In genomic region chr11:74720596-74721478, GRCh38 we compare ENCODE assay signal across 14 cellular contexts. TPM values are rescaled to one million over a fixed set of nuclear protein-coding genes. Genes with fewer than 3 reads are reported as not detected.
DNase-seq lines count a peak whose midpoint lies in the region; ATAC-seq and TF ChIP-seq lines count a peak whose summit lies in the region.
"Had no signal": no experiment of that assay in that cellular context is flagged by ENCODE, and none has a peak within 500 bp of the region (broad histone marks: within the 10 kb centered on the region; RNA-seq: fewer than 3 reads in every experiment).

No MANE protein-coding gene starts in this region.

- H3K23ac ChIP-seq in mesendoderm (ENCODE audit: low read length): peak overlapping the region; percentile 51

- no peak overlapping the region for H3K18ac ChIP-seq in mesendoderm (ENCODE audit: low read length)

- H3K27ac Mint-ChIP-seq in activated CD4-positive, alpha-beta T cell treated with anti-CD3 and anti-CD28 coated beads, Interleukin-2, amount 10 ng/mL, durations not matched to agents 7 days and 5 days: no peak overlapping the region

- no peak overlapping the region for H4K5ac ChIP-seq in mesendoderm (ENCODE audit: low read length)

- peak overlapping the region; percentile 61 for H3K56ac ChIP-seq in mesendoderm (ENCODE audit: low read length)

- H4K8ac ChIP-seq in mesendoderm (ENCODE audit: low read depth, low read length): no peak overlapping the region

- H3K4me1 Mint-ChIP-seq in activated CD4-positive, alpha-beta T cell treated with anti-CD3 and anti-CD28 coated beads, Interleukin-2, amount 10 ng/mL, durations not matched to agents 7 days and 5 days: no peaks in the 10 kb centered on the region

- H3K4me3 Mint-ChIP-seq in activated CD4-positive, alpha-beta T cell treated with anti-CD3 and anti-CD28 coated beads, Interleukin-2, amount 10 ng/mL, durations not matched to agents 7 days and 5 days: no peak overlapping the region

- no peaks in the 10 kb centered on the region for H3F3A ChIP-seq in GM23248 (ENCODE audit: insufficient read depth)

- H3K9me3 ChIP-seq in Peyer's patch (no peaks in the 10 kb centered on the region), spleen (no peaks in the 10 kb centered on the region), GM23248 (ENCODE audit: low read depth) (no peaks in the 10 kb centered on the region)

- H3K27me3 ChIP-seq in Peyer's patch (no peaks in the 10 kb centered on the region), mesendoderm (ENCODE audit: insufficient read depth, low read length, poor library complexity) (no peaks in the 10 kb centered on the region), spleen (replicated peaks in 1 of 7) (peaks cover 0 to 10% (median 0%) of the 10 kb centered on the region in 7 donors), GM23248 (replicated peaks; ENCODE audit: insufficient read depth) (peaks cover 10% of the 10 kb centered on the region; the same call in 1 of the 2 replicates)

- H3K4me2 ChIP-seq in mesendoderm (ENCODE audit: low read length): no peak overlapping the region
- no peak overlapping the region for H3K4me2 ChIP-seq in GM23248 (ENCODE audit: unreplicated experiment)

- no peak overlapping the region for H3K4me3 ChIP-seq in Peyer's patch
- H3K4me3 ChIP-seq in mesendoderm (ENCODE audit: low read length): no peak overlapping the region
- no peak overlapping the region for H3K4me3 ChIP-seq in spleen
- no peak overlapping the region for H3K4me3 ChIP-seq in GM23248

- intact Hi-C loops in spleen (cut with DNase I; ENCODE audit: low total_unique reads): loop anchor here (10.0 kb wide), 1 partner anchor 106 kb away; no protein-coding TSS in a partner anchor

- H2BK120ac ChIP-seq in mesendoderm (ENCODE audit: low read depth, low read length): no peak overlapping the region

- H3K36me3 ChIP-seq in Peyer's patch (no peaks in the 10 kb centered on the region), mesendoderm (ENCODE audit: control insufficient read depth, insufficient read depth, low read length) (no peaks in the 10 kb centered on the region), spleen (no peaks in the 10 kb centered on the region), GM23248 (ENCODE audit: low read depth) (no peaks in the 10 kb centered on the region)

- H4K20me1 ChIP-seq in GM23248 (ENCODE audit: insufficient read depth): no peaks in the 10 kb centered on the region

- WGBS in mesendoderm (ENCODE audit: extremely low coverage, insufficient coverage, low lambda C conversion rate): no CpG with 5 or more reads among the region's 17 CpGs
- WGBS in spleen, 5 donors: 75 to 86% (median 84%) methylated on average over 16 to 17 of the region's 17 CpGs
- 58 to 61% methylated on average over 17 of the region's 17 CpGs for WGBS in GM23248 (ENCODE audit: low coverage in 1 of 2, low lambda C conversion rate in 2 of 2, missing lambda C conversion rate in 2 of 2), 2 experiments

- H2BK5ac ChIP-seq in mesendoderm (ENCODE audit: low read length): no peak overlapping the region

- no peak for ATAC-seq in GM21825 (IDR thresholded peaks at IDR 0.05; ENCODE audit: unreplicated experiment)

- no peak overlapping the region for H3K4ac ChIP-seq in mesendoderm (ENCODE audit: low read depth, low read length)

- TF ChIP-seq POLR2A in Peyer's patch (IDR thresholded peaks at IDR 0.05) (no peak), spleen (IDR thresholded peaks at IDR 0.05) (no peak), erythroblast (IDR thresholded peaks at IDR 0.05; ENCODE audit: low read length) (no peak)

- no peaks in the 10 kb centered on the region for H3K79me1 ChIP-seq in mesendoderm (ENCODE audit: low read length)

- H2AFZ ChIP-seq in GM23248: no peak overlapping the region

- in situ Hi-C loops in GM23248 (cut with MboI): no loop called here

- no peaks in the 10 kb centered on the region for H3K9me2 ChIP-seq in GM23248 (ENCODE audit: insufficient read depth)

- CTCF ChIA-PET in activated CD4-positive, alpha-beta T cell treated with anti-CD3 and anti-CD28 coated beads, Interleukin-2, amount 10 ng/mL, durations not matched to agents 7 days and 5 days (lab: Charles Lee): interaction anchor here (0.7 to 1.7 kb wide), 3 partner anchors 8 to 59 kb away, joined by 3 to 4 read pairs (median 3); no protein-coding TSS in a partner anchor

- H3K27me3 Mint-ChIP-seq in activated CD4-positive, alpha-beta T cell treated with anti-CD3 and anti-CD28 coated beads, Interleukin-2, amount 10 ng/mL, durations not matched to agents 7 days and 5 days: peaks cover 15% of the 10 kb centered on the region

- no peak overlapping the region for H2AK5ac ChIP-seq in mesendoderm (ENCODE audit: low read length)

- TF ChIP-seq CTCF in Peyer's patch (IDR thresholded peaks at IDR 0.05) (no peak), spleen (IDR thresholded peaks at IDR 0.05 in 8 of 11, conservative IDR thresholded peaks at IDR 0.05 in 3 of 11) (no peak)

- no peaks in the 10 kb centered on the region for H3K36me3 Mint-ChIP-seq in activated CD4-positive, alpha-beta T cell treated with anti-CD3 and anti-CD28 coated beads, Interleukin-2, amount 10 ng/mL, durations not matched to agents 7 days and 5 days (ENCODE audit: low read depth)

- H3K4me1 ChIP-seq in Peyer's patch (peaks cover 0 to 38% (median 0%) of the 10 kb centered on the region in 4 donors), mesendoderm (ENCODE audit: control insufficient read depth, low read depth, low read length) (peaks cover 9% of the 10 kb centered on the region), spleen (no peaks in the 10 kb centered on the region), GM23248 (ENCODE audit: insufficient read depth) (no peaks in the 10 kb centered on the region)

- H3K27ac ChIP-seq in Peyer's patch: peak overlapping the region; percentile 15 to 77 (median 43)
- H3K27ac ChIP-seq in mesendoderm (ENCODE audit: low read depth, low read length): no peak overlapping the region
- H3K27ac ChIP-seq in spleen: no peak overlapping the region
- H3K27ac ChIP-seq in GM23248: no peak overlapping the region

- H3K9ac ChIP-seq in mesendoderm (ENCODE audit: low read length) (no peak overlapping the region), GM23248 (no peak overlapping the region)

- H3K79me2 ChIP-seq in mesendoderm (ENCODE audit: control insufficient read depth, insufficient read depth, low read length): no peaks in the 10 kb centered on the region
- no peaks in the 10 kb centered on the region for H3K79me2 ChIP-seq in GM23248 (ENCODE audit: insufficient read depth)

- POLR2A ChIA-PET in activated CD4-positive, alpha-beta T cell treated with anti-CD3 and anti-CD28 coated beads, Interleukin-2, amount 10 ng/mL, durations not matched to agents 7 days and 5 days (lab: Charles Lee): no interaction called here

- H2BK15ac ChIP-seq in mesendoderm (replicated peaks; ENCODE audit: low read depth): no peak overlapping the region

- DNase-seq in Peyer's patch (peak in 2 of 3 donors; percentile 26 to 75), fibroblast of gingiva (ENCODE audit: low read depth) (peak; percentile 56), mesendoderm (peak; percentile 60), spleen (peak; percentile 63), erythroblast (lab: John Stamatoyannopoulos, UW) (no peak), GM23248 (no peak)
- DNase-seq in activated CD4-positive, alpha-beta T cell treated with anti-CD3 and anti-CD28 coated beads, Interleukin-2, amount 10 ng/mL, durations not matched to agents 7 days and 5 days: no peak
- DNase-seq: activated CD4-positive, CD25-positive, alpha-beta regulatory T cell; activated gamma-delta T cell; GOT3; mammary epithelial cell; NCI-H1092 treated with DMSO at 0.1 percent for 48 hours; stimulated activated CD4-positive, alpha-beta T cell treated with anti-CD3 and anti-CD28 coated beads, Interleukin-2, amount 100 ng/mL, for 24 hours had no signal

- no peaks in the 10 kb centered on the region for H3K9me3 Mint-ChIP-seq in activated CD4-positive, alpha-beta T cell treated with anti-CD3 and anti-CD28 coated beads, Interleukin-2, amount 10 ng/mL, durations not matched to agents 7 days and 5 days

RNA-seq across cellular contexts. Expression of gene CHRDL2, which starts 10.4 kb away (rescaled TPM):
- total RNA-seq in Peyer's patch (not detected), spleen (1 to 10 TPM in 3 of 7 donors, not detected in 4; 1.5 to 2.2 (median 1.7) TPM)
- polyA plus RNA-seq in mesendoderm (2013, experiment 1 of 2): 0.37 TPM
- polyA plus RNA-seq in mesendoderm (2013, experiment 2 of 2): 0.39 TPM
- polyA plus RNA-seq in spleen (under 1 TPM in 2 of 3 donors, not detected in 1; 0.24 to 0.91 TPM), GM23248 (2016; fragmentation: Nextera tagmentation; extraction: Ambion mirVana) (not detected in 2 replicates)
- not detected in 2 replicates for total RNA-seq in GM23248 (2014; rRNA removed; shearing (Covaris generic))
- not detected for total RNA-seq in activated CD4-positive, alpha-beta T cell treated with anti-CD3 and anti-CD28 coated beads, Interleukin-2, amount 10 ng/mL, durations not matched to agents 7 days and 5 days
- total RNA-seq: mammary epithelial cell had no signal
- polyA plus RNA-seq: mammary epithelial cell had no signal

RNA-seq across cellular contexts. Expression of gene RNF169, which starts 27.8 kb away (rescaled TPM):
- total RNA-seq in Peyer's patch (10 to 100 TPM; 14.2 to 33.8 (median 19.2) TPM), spleen (10 to 100 TPM; 23.1 to 34.1 (median 26.3) TPM)
- polyA plus RNA-seq in mesendoderm (2013, experiment 1 of 2): 3.8 TPM
- 3.8 TPM for polyA plus RNA-seq in mesendoderm (2013, experiment 2 of 2)
- polyA plus RNA-seq in spleen (1 to 10 TPM; 2.5 to 4.7 (median 3.6) TPM), GM23248 (2016; fragmentation: Nextera tagmentation; extraction: Ambion mirVana) (0.79 and 1.2 TPM in 2 replicates)
- total RNA-seq in GM23248 (2014; rRNA removed; shearing (Covaris generic)): 11.1 and 15.8 TPM in 2 replicates
- total RNA-seq in activated CD4-positive, alpha-beta T cell treated with anti-CD3 and anti-CD28 coated beads, Interleukin-2, amount 10 ng/mL, durations not matched to agents 7 days and 5 days: 10 to 100 TPM; 16.4 to 17.4 TPM

Comparison
In these comparisons a context has a peak if more than half of its experiments do, and no peak if none do; other contexts are left out.
1. DNase-seq: peak in Peyer's patch (2 of 3), fibroblast of gingiva (single experiment), mesendoderm (single experiment) and spleen (single experiment); none in erythroblast (0 of 2), GM23248 (single experiment) and activated CD4-positive, alpha-beta T cell treated with anti-CD3 and anti-CD28 coated beads, Interleukin-2, amount 10 ng/mL, durations not matched to agents 7 days and 5 days (single experiment).
2. H3K27ac ChIP-seq: peak in Peyer's patch (4 of 4); none in mesendoderm (single experiment), spleen (0 of 8) and GM23248 (single experiment).